8 cellular contexts compared by ENCODE assay signal in the genomic region with DNA sequence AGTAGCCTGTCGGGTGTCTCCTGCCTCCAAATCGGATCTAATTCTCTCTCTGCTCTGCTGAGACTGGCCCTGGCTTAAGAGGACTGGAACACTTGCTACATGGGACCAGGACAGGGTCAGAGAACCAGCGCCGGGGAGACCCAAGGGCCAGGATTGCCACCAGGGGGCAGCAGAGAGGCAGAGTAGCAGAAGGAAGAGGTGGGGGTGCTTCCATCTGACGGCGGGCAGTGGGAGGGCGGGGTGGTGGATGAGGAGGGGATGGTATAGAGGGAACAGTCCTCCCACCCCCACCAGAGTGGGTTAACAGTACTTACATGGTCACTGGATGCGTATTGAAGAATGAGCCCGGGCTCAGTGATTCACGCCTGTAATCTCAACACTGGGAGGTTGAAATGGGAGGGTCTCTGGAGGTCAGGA. TPM values are rescaled to one million over a fixed set of nuclear protein-coding genes. Genes with fewer than 3 reads are reported as not detected.
A peak's percentile ranks its signal among the peaks of the same experiment; 100 is the strongest.
DNase-seq lines count a peak whose midpoint lies in the region; ATAC-seq and TF ChIP-seq lines count a peak whose summit lies in the region.

No MANE protein-coding gene starts in this region.

- H3K9me3 Mint-ChIP-seq in activated CD8-positive, alpha-beta T cell treated with anti-CD3 and anti-CD28 coated beads for 36 hours: no peaks in the 10 kb centered on the region
- no peaks in the 10 kb centered on the region for H3K9me3 Mint-ChIP-seq in memory B cell

- intact Hi-C loops in activated CD8-positive, alpha-beta T cell treated with anti-CD3 and anti-CD28 coated beads for 36 hours (cut with micrococcal nuclease): no loop called here

- peak; percentile 86 for ATAC-seq in activated CD8-positive, alpha-beta T cell treated with anti-CD3 and anti-CD28 coated beads for 36 hours
- ATAC-seq in memory B cell (ENCODE audit: low read depth) (peak; percentile 78), HG03139 (IDR thresholded peaks at IDR 0.05; ENCODE audit: unreplicated experiment) (no peak)

- CTCF ChIA-PET in activated CD8-positive, alpha-beta T cell treated with anti-CD3 and anti-CD28 coated beads for 36 hours (lab: Charles Lee): interaction anchor here (0.7 to 3.3 kb wide), 19 partner anchors 8 to 165 kb away, joined by 3 to 15 read pairs (median 4); a partner anchor contains a TSS

- DNase-seq in A172 (ENCODE audit: low spot score): peak; percentile 44
- peak; percentile 83 for DNase-seq in GM13976 (ENCODE audit: low spot score)
- peak; percentile 30 for DNase-seq in NCI-H510A treated with DMSO at 0.1 percent for 48 hours (lab: John Stamatoyannopoulos, UW)
- peak; percentile 90 for DNase-seq in activated CD8-positive, alpha-beta T cell treated with anti-CD3 and anti-CD28 coated beads for 36 hours
- peak; percentile 84 for DNase-seq in effector CD4-positive, alpha-beta T cell
- peak; percentile 76 to 87 for DNase-seq in memory B cell (ENCODE audit: low spot score in 2 of 2)
- DNase-seq in stimulated activated CD8-positive, alpha-beta memory T cell treated with anti-CD3 and anti-CD28 coated beads, Interleukin-15, amount 100 ng/mL, for 48 hours (ENCODE audit: low read depth in 2 of 2): peak; percentile 67 to 68

- H3K4me3 Mint-ChIP-seq in activated CD8-positive, alpha-beta T cell treated with anti-CD3 and anti-CD28 coated beads for 36 hours: no peak overlapping the region
- H3K4me3 Mint-ChIP-seq in memory B cell: no peak overlapping the region

- in situ Hi-C loops in GM13976 (cut with MboI; ENCODE audit: low sequenced_read_pairs, unreplicated experiment): no loop called here

- POLR2A ChIA-PET in activated CD8-positive, alpha-beta T cell treated with anti-CD3 and anti-CD28 coated beads for 36 hours (lab: Charles Lee): no interaction called here

- peaks cover 5% of the 10 kb centered on the region for H3K4me1 Mint-ChIP-seq in activated CD8-positive, alpha-beta T cell treated with anti-CD3 and anti-CD28 coated beads for 36 hours (ENCODE audit: low read depth)
- peaks cover 2% of the 10 kb centered on the region for H3K4me1 Mint-ChIP-seq in memory B cell

- no peak overlapping the region for H3K27ac Mint-ChIP-seq in activated CD8-positive, alpha-beta T cell treated with anti-CD3 and anti-CD28 coated beads for 36 hours
- H3K27ac Mint-ChIP-seq in memory B cell: no peak overlapping the region

- peaks cover 1% of the 10 kb centered on the region for H3K27me3 Mint-ChIP-seq in activated CD8-positive, alpha-beta T cell treated with anti-CD3 and anti-CD28 coated beads for 36 hours
- H3K27me3 Mint-ChIP-seq in memory B cell: peaks cover 5% of the 10 kb centered on the region

- TF ChIP-seq CTCF in GM13976 (IDR thresholded peaks at IDR 0.05; ENCODE audit: borderline replicate concordance, control extremely low read depth, extremely low read depth, insufficient read depth, missing control alignments): peak; percentile 89
- peak; percentile 97 for TF ChIP-seq CTCF in activated CD8-positive, alpha-beta T cell treated with anti-CD3 and anti-CD28 coated beads for 36 hours (IDR thresholded peaks at IDR 0.05)

- peaks cover under 1% of the 10 kb centered on the region for H3K36me3 Mint-ChIP-seq in activated CD8-positive, alpha-beta T cell treated with anti-CD3 and anti-CD28 coated beads for 36 hours (ENCODE audit: low read depth)
- H3K36me3 Mint-ChIP-seq in memory B cell: no peaks in the 10 kb centered on the region

RNA-seq across cellular contexts. Expression of a gene that starts 11.9 kb away (rescaled TPM):
- total RNA-seq in A172 (2014; rRNA removed; shearing (Covaris generic)): 152 and 179 TPM in 2 replicates
- 100 to 1,000 TPM; 105 to 106 TPM for total RNA-seq in activated CD8-positive, alpha-beta T cell treated with anti-CD3 and anti-CD28 coated beads for 36 hours

RNA-seq across cellular contexts. Expression of a gene that starts 13.9 kb away (rescaled TPM):
- not detected in 2 replicates for total RNA-seq in A172 (2014; rRNA removed; shearing (Covaris generic))
- total RNA-seq in activated CD8-positive, alpha-beta T cell treated with anti-CD3 and anti-CD28 coated beads for 36 hours: not detected

RNA-seq across cellular contexts. Expression of a gene that starts 31.3 kb away (rescaled TPM):
- not detected in 2 replicates for total RNA-seq in A172 (2014; rRNA removed; shearing (Covaris generic))
- total RNA-seq in activated CD8-positive, alpha-beta T cell treated with anti-CD3 and anti-CD28 coated beads for 36 hours: not detected

RNA-seq across cellular contexts. Expression of a gene that starts 45.1 kb away (rescaled TPM):
- total RNA-seq in A172 (2014; rRNA removed; shearing (Covaris generic)): 20.2 and 41.3 TPM in 2 replicates
- 100 to 1,000 TPM; 300 to 301 TPM for total RNA-seq in activated CD8-positive, alpha-beta T cell treated with anti-CD3 and anti-CD28 coated beads for 36 hours

Comparison
In these comparisons a context has a peak if more than half of its experiments do, and no peak if none do; other contexts are left out.
1. DNase-seq: peak in every context shown above with its lines; median percentile 90 in activated CD8-positive, alpha-beta T cell treated with anti-CD3 and anti-CD28 coated beads for 36 hours; 84 in effector CD4-positive, alpha-beta T cell; 83 in GM13976; 82 in memory B cell; 68 in stimulated activated CD8-positive, alpha-beta memory T cell treated with anti-CD3 and anti-CD28 coated beads, Interleukin-15, amount 100 ng/mL, for 48 hours; 44 in A172; 30 in NCI-H510A treated with DMSO at 0.1 percent for 48 hours.